In the genomic region with DNA sequence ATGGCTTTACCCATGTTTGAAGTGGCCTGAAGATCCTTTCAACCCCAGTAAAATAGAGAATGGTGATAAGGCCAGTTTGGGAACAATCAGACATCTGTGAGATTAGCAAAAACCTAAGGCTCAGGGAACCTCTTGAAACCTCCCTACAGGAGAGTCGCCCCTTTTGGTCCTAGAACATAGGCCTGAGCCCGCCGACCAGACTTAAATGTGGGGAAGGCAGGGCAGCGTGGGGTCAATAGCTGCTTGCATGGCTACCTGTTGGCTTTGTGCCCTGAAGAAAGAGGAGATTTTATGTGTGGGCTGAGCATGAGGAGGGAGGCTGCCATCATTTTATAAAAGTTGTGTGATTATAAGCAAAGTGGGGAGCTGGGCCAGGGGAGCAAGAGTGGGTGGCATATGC, we compare ENCODE assay signal across 8 cellular contexts.
"Had no signal": no experiment of that assay in that cellular context is flagged by ENCODE, and none has a peak within 500 bp of the region (broad histone marks: within the 10 kb centered on the region; RNA-seq: fewer than 3 reads in every experiment).

No MANE protein-coding gene starts in this region.

- H3K27ac ChIP-seq: GM23248, HL-60 had no signal

- H3K36me3 ChIP-seq: HAP-1 had no signal

- H3K4me3 Mint-ChIP-seq: HFFc6, IgD-negative memory B cell had no signal

- H3K4me3 ChIP-seq: GM23248, HAP-1 had no signal

- FAIRE-seq: HepG2 had no signal

- H3K27ac Mint-ChIP-seq: HFFc6, IgD-negative memory B cell had no signal

- H3K4me1 Mint-ChIP-seq: IgD-negative memory B cell had no signal

- DNase-seq: GM23248, GOT3, H7, HFFc6 had no signal
